ENCODE assay signal across 21 cellular contexts in genomic region chr14:54493293-54493692, GRCh38. TPM values are rescaled to one million over a fixed set of nuclear protein-coding genes. Genes with fewer than 3 reads are reported as not detected.
DNase-seq lines count a peak whose midpoint lies in the region; ATAC-seq, FAIRE-seq and TF ChIP-seq lines count a peak whose summit lies in the region.
"Had no signal": no experiment of that assay in that cellular context is flagged by ENCODE, and none has a peak within 500 bp of the region (broad histone marks: within the 10 kb centered on the region; RNA-seq: fewer than 3 reads in every experiment).

No MANE protein-coding gene starts in this region.

- no peak overlapping the region for H3K4me3 Mint-ChIP-seq in dendritic cell treated with granulocyte-macrophage colony-stimulating factor and Interleukin-4, amounts not matched to agents 40 ng/mL and 50 ng/mL, for 4 days
- no peak overlapping the region for H3K4me3 Mint-ChIP-seq in osteocyte (ENCODE audit: unreplicated experiment)
- H3K4me3 Mint-ChIP-seq: activated B cell treated with CpG ODN at 0.5 μM for 24 hours had no signal

- intact Hi-C loops in dendritic cell treated with granulocyte-macrophage colony-stimulating factor and Interleukin-4, amounts not matched to agents 40 ng/mL and 50 ng/mL, for 4 days (cut with micrococcal nuclease) = no loop called here

- H3K27ac Mint-ChIP-seq in dendritic cell treated with granulocyte-macrophage colony-stimulating factor and Interleukin-4, amounts not matched to agents 40 ng/mL and 50 ng/mL, for 4 days = peak overlapping the region; percentile 64
- no peak overlapping the region for H3K27ac Mint-ChIP-seq in osteocyte (ENCODE audit: unreplicated experiment)
- H3K27ac Mint-ChIP-seq: activated B cell treated with CpG ODN at 0.5 μM for 24 hours had no signal

- H3K36me3 Mint-ChIP-seq in dendritic cell treated with granulocyte-macrophage colony-stimulating factor and Interleukin-4, amounts not matched to agents 40 ng/mL and 50 ng/mL, for 4 days (ENCODE audit: low read depth) = peaks cover 2% of the 10 kb centered on the region
- H3K36me3 Mint-ChIP-seq in osteocyte (ENCODE audit: unreplicated experiment) = no peaks in the 10 kb centered on the region

- no peak for ATAC-seq in A549
- ATAC-seq: esophagus mucosa had no signal

- H3K27me3 Mint-ChIP-seq in dendritic cell treated with granulocyte-macrophage colony-stimulating factor and Interleukin-4, amounts not matched to agents 40 ng/mL and 50 ng/mL, for 4 days = no peaks in the 10 kb centered on the region
- H3K27me3 Mint-ChIP-seq in osteocyte (ENCODE audit: unreplicated experiment) = peaks cover 3% of the 10 kb centered on the region

- no peak overlapping the region for H3K27ac ChIP-seq in A549
- H3K27ac ChIP-seq: C4-2B, PC-9 had no signal

- TF ChIP-seq CTCF in A549 (IDR thresholded peaks at IDR 0.05) (no peak), D721Med (IDR thresholded peaks at IDR 0.05; ENCODE audit: insufficient read depth, missing control alignments) (peak; percentile 8), osteocyte (IDR thresholded peaks at IDR 0.05) (no peak), GM13976 (IDR thresholded peaks at IDR 0.05; ENCODE audit: borderline replicate concordance, control extremely low read depth, extremely low read depth, insufficient read depth, missing control alignments) (no peak)

- TF ChIP-seq RAD21 in A549 (conservative IDR thresholded peaks at IDR 0.05 in 1 of 2, IDR thresholded peaks at IDR 0.05 in 1 of 2) = 0 out of 5 replicates have a peak, but pooled peaks of 1 of the 2 experiments have one; percentile 3

- no peak overlapping the region for H3K4me2 ChIP-seq in A549
- H3K4me2 ChIP-seq: PC-9 had no signal

- H3K9me3 Mint-ChIP-seq in dendritic cell treated with granulocyte-macrophage colony-stimulating factor and Interleukin-4, amounts not matched to agents 40 ng/mL and 50 ng/mL, for 4 days = no peaks in the 10 kb centered on the region
- H3K9me3 Mint-ChIP-seq in osteocyte (ENCODE audit: unreplicated experiment) = no peaks in the 10 kb centered on the region
- H3K9me3 Mint-ChIP-seq: activated B cell treated with CpG ODN at 0.5 μM for 24 hours had no signal

- DNase-seq in A549 (ENCODE audit: low read depth in 1 of 2, low spot score in 1 of 2) (peak in 1 of 2 experiments; percentile 50), D721Med (ENCODE audit: insufficient read length, low spot score) (no peak), NCI-H69 (lab: John Stamatoyannopoulos, UW) (peak; percentile 52), NCI-H2081 treated with DMSO at 0.1 percent for 48 hours (lab: John Stamatoyannopoulos, UW) (no peak), osteocyte (ENCODE audit: extremely low spot score, unreplicated experiment) (no peak), GM13976 (ENCODE audit: low spot score) (no peak)
- no peak for DNase-seq in activated naive CD4-positive, alpha-beta T cell (lab: John Stamatoyannopoulos, UW)
- DNase-seq: activated B cell treated with CpG ODN at 0.5 μM for 24 hours; activated CD8-positive, alpha-beta memory T cell treated with anti-CD3 and anti-CD28 coated beads, Interleukin-2, amount 50 U/mL, for 4 hours; activated naive CD4-positive, alpha-beta T cell treated with Interleukin-2 at 50 U/mL for 16 hours; DMS79 treated with DMSO at 0.1 percent for 48 hours; midbrain; NCI-H1105; PC-9; stimulated activated CD4-positive, alpha-beta T cell treated with anti-CD3 and anti-CD28 coated beads, Interleukin-4, amount 100 ng/mL, for 1 hour; stimulated activated CD8-positive, alpha-beta memory T cell treated with anti-CD3 and anti-CD28 coated beads, Interleukin-4, amount 100 ng/mL, for 48 hours; SW 1271 had no signal

- no peak for TF ChIP-seq EP300 in A549 (IDR thresholded peaks at IDR 0.05)

- TF ChIP-seq POLR2A in A549 (IDR thresholded peaks at IDR 0.05; ENCODE audit: low read length) = no peak

- CTCF ChIA-PET in A549 (lab: Yijun Ruan, JAX) = interaction anchor here (0.7 to 8.0 kb wide), 6 partner anchors 10 to 318 kb away, joined by 3 to 66 read pairs (median 3); partner anchors contain the start of gene CGRRF1

- H3K9me3 ChIP-seq in A549 = no peaks in the 10 kb centered on the region

- H3K4me1 Mint-ChIP-seq in dendritic cell treated with granulocyte-macrophage colony-stimulating factor and Interleukin-4, amounts not matched to agents 40 ng/mL and 50 ng/mL, for 4 days (ENCODE audit: low read depth) = peaks cover 31% of the 10 kb centered on the region
- peaks cover 9% of the 10 kb centered on the region for H3K4me1 Mint-ChIP-seq in osteocyte (ENCODE audit: unreplicated experiment)

- POLR2A ChIA-PET in A549 (lab: Yijun Ruan, JAX) = interaction anchor here (0.7 to 1.4 kb wide), 2 partner anchors 16 to 870 kb away, joined by 4 to 13 read pairs; partner anchors contain the start of gene CGRRF1

- in situ Hi-C loops in GM13976 (cut with MboI; ENCODE audit: low sequenced_read_pairs, unreplicated experiment) = no loop called here

- H3K4me3 ChIP-seq in A549 = no peak overlapping the region
- H3K4me3 ChIP-seq: PC-9 had no signal

- 64% methylated on average over 13 of the region's 13 CpGs for WGBS in A549 (ENCODE audit: missing lambda C conversion rate)

- peaks cover 11% of the 10 kb centered on the region; the same call in 2 of the 3 replicates for H3K4me1 ChIP-seq in A549

- FAIRE-seq in A549 (lab: Jason Lieb, UNC) (no peak), D721Med (lab: Jason Lieb, UNC) (no peak)
- FAIRE-seq: HTR-8/SVneo had no signal

TF ChIP-seq in A549, 52 proteins besides CTCF, POLR2A, EP300 and RAD21:
- peak; percentile 86 for TF ChIP-seq RFX5 (IDR thresholded peaks at IDR 0.05)
- no peak for TF ChIP-seq FOXS1 (CRISPR knock-in tag; IDR thresholded peaks at IDR 0.05)
TF ChIP-seq in A549: peak in this region for 1.

RNA-seq across cellular contexts. Expression of gene GMFB, which starts 4.5 kb away (rescaled TPM):
- polyA plus RNA-seq in A549 (2011; rRNA removed) = 35.3 and 45.5 TPM in 2 replicates
- 7.0 TPM in 2 replicates for polyA plus RNA-seq in A549 (2012; cell fraction: cytosol; rRNA removed)
- polyA plus RNA-seq in A549 (2012; cell fraction: nucleus; rRNA removed) = 3.9 and 6.6 TPM in 2 replicates
- 56.8 to 66.7 TPM (median 62.3 TPM) in 3 replicates for polyA plus RNA-seq in A549 (2017; fragmentation: RNase III; extraction: RNeasy Plus Mini Kit Qiagen cat#74134 plus additional on column Dnase treatment)
- polyA minus RNA-seq in A549 (2011; rRNA and poly(A)+ RNA removed) = 10.9 and 11.4 TPM in 2 replicates
- 49.8 and 54.4 TPM in 2 replicates for total RNA-seq in osteocyte

RNA-seq across cellular contexts. Expression of gene CGRRF1, which starts 16.4 kb away (rescaled TPM):
- polyA plus RNA-seq in A549 (2011; rRNA removed) (35.4 and 35.9 TPM in 2 replicates), A549 (2017; fragmentation: RNase III; extraction: RNeasy Plus Mini Kit Qiagen cat#74134 plus additional on column Dnase treatment) (15.4 to 18.2 TPM (median 15.8 TPM) in 3 replicates)
- polyA plus RNA-seq in A549 (2012; cell fraction: cytosol; rRNA removed) = 4.7 and 5.9 TPM in 2 replicates
- polyA plus RNA-seq in A549 (2012; cell fraction: nucleus; rRNA removed) = 2.6 and 4.0 TPM in 2 replicates
- 9.6 and 10.1 TPM in 2 replicates for polyA minus RNA-seq in A549 (2011; rRNA and poly(A)+ RNA removed)
- total RNA-seq in osteocyte = 18.3 and 19.8 TPM in 2 replicates

RNA-seq across cellular contexts. Expression of gene CNIH1, which starts 52.1 kb away (rescaled TPM):
- 411 and 487 TPM in 2 replicates for polyA plus RNA-seq in A549 (2011; rRNA removed)
- 172 and 215 TPM in 2 replicates for polyA plus RNA-seq in A549 (2012; cell fraction: cytosol; rRNA removed)
- polyA plus RNA-seq in A549 (2012; cell fraction: nucleus; rRNA removed) = 144 and 174 TPM in 2 replicates
- polyA plus RNA-seq in A549 (2017; fragmentation: RNase III; extraction: RNeasy Plus Mini Kit Qiagen cat#74134 plus additional on column Dnase treatment) = 337 to 361 TPM (median 347 TPM) in 3 replicates
- polyA minus RNA-seq in A549 (2011; rRNA and poly(A)+ RNA removed) = 453 and 486 TPM in 2 replicates
- total RNA-seq in osteocyte = 127 and 130 TPM in 2 replicates
